In the genomic region with DNA sequence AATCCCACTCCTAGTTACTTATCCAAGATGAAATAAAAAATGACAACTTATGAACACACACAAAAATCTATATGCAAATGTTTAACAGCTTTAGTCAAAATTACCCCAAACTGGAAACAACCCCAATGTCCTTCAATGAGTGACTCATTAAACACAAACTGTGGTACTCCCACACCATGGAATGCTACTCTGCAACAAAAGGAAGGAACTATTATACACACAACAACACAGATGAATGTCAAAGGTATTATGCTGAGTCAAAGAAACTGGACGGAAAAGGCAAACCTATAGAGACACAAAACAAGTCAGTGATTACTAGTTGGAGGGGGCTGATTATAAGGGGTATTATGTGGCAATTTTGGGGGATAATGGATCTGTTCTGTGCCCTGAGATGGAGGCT, we compare ENCODE assay signal across 15 cellular contexts.
"Had no signal": no experiment of that assay in that cellular context is flagged by ENCODE, and none has a peak within 500 bp of the region (broad histone marks: within the 10 kb centered on the region; RNA-seq: fewer than 3 reads in every experiment).

No MANE protein-coding gene starts in this region.

- H3K27ac ChIP-seq: adrenal gland, prostate gland, right lobe of liver, testis, upper lobe of right lung had no signal

- H3K4me3 ChIP-seq: adrenal gland, prostate gland, right lobe of liver, testis, upper lobe of right lung had no signal

- ATAC-seq: right lobe of liver; stimulated activated naive CD8-positive, alpha-beta T cell treated with anti-CD3 and anti-CD28 coated beads, Interleukin-15, amount 100 ng/mL, for 72 hours; upper lobe of right lung had no signal

- H3K4me1 ChIP-seq: adrenal gland, prostate gland, right lobe of liver, testis, upper lobe of right lung had no signal

- H3K27me3 ChIP-seq: right lobe of liver, testis, upper lobe of right lung had no signal

- H3K9me3 ChIP-seq: adrenal gland, prostate gland, right lobe of liver, testis, upper lobe of right lung had no signal

- H3K36me3 ChIP-seq: adrenal gland, prostate gland had no signal

- DNase-seq: activated CD4-positive, alpha-beta T cell treated with anti-CD3 and anti-CD28 coated beads for 1 hour; activated CD4-positive, alpha-beta T cell treated with anti-CD3 and anti-CD28 coated beads, Interleukin-2, amount 50 U/mL, for 4 hours; activated T-cell treated with anti-CD3 and anti-CD28 coated beads, Interleukin-2, amount 50 U/mL, for 24 hours; adrenal gland; cerebellar nuclear complex; erythroblast; hypothalamus; nephron progenitor cell; occipital lobe; right lobe of liver; stimulated activated naive CD8-positive, alpha-beta T cell treated with anti-CD3 and anti-CD28 coated beads, Interleukin-15, amount 100 ng/mL, for 72 hours; T-helper 9 cell; testis; upper lobe of right lung had no signal
